In genomic region chr9:114076237-114077161, GRCh38 we compare ENCODE assay signal across 21 cellular contexts. TPM values are rescaled to one million over a fixed set of nuclear protein-coding genes. Genes with fewer than 3 reads are reported as not detected.
"Had no signal": no experiment of that assay in that cellular context is flagged by ENCODE, and none has a peak within 500 bp of the region (broad histone marks: within the 10 kb centered on the region; RNA-seq: fewer than 3 reads in every experiment).

No MANE protein-coding gene starts in this region.

- H3K36me3 Mint-ChIP-seq: natural killer cell treated with Interleukin-12 subunit alpha and Interleukin-12 subunit beta and Interleukin-15 and Interleukin-18, amount 100 ng/mL, for 72 hours had no signal

- H3K4me3 Mint-ChIP-seq: natural killer cell treated with Interleukin-12 subunit alpha and Interleukin-12 subunit beta and Interleukin-15 and Interleukin-18, amount 100 ng/mL, for 72 hours had no signal

- H3K9me3 Mint-ChIP-seq: activated T-helper 2 cell treated with anti-CD3 and anti-CD28 coated beads, Interferon-gamma antibody, Interleukin-2, Interleukin-4, amounts not matched to agents 10 μg/mL and 5 μg/mL and 100 μg/mL, durations not matched to agents 14 hours and 24 hours and 36 hours; natural killer cell treated with Interleukin-12 subunit alpha and Interleukin-12 subunit beta and Interleukin-15 and Interleukin-18, amount 100 ng/mL, for 72 hours had no signal

- H3K4me2 ChIP-seq: hepatocyte had no signal

- DNase-seq: activated CD4-positive, alpha-beta T cell treated with anti-CD3 and anti-CD28 coated beads, Interleukin-2, amount 50 U/mL, for 48 hours; activated naive CD4-positive, alpha-beta T cell treated with anti-CD3 and anti-CD28 coated beads, Interleukin-2, amount 50 U/mL, for 16 hours; activated T-cell treated with anti-CD3 and anti-CD28 coated beads, Interleukin-2, amount 50 U/mL, for 1 hour; esophagus squamous epithelium; left ventricle myocardium superior; nucleus accumbens; stimulated activated CD4-positive, alpha-beta T cell treated with anti-CD3 and anti-CD28 coated beads, Interleukin-1b, Interleukin-23, amount 100 ng/mL, for 48 hours had no signal

- H3K36me3 ChIP-seq: esophagus squamous epithelium, prostate gland, thoracic aorta had no signal

- H3K27ac Mint-ChIP-seq: activated T-helper 2 cell treated with anti-CD3 and anti-CD28 coated beads, Interferon-gamma antibody, Interleukin-2, Interleukin-4, amounts not matched to agents 10 μg/mL and 5 μg/mL and 100 μg/mL, durations not matched to agents 14 hours and 24 hours and 36 hours; natural killer cell treated with Interleukin-12 subunit alpha and Interleukin-12 subunit beta and Interleukin-15 and Interleukin-18, amount 100 ng/mL, for 72 hours had no signal

- H3K9me3 ChIP-seq: esophagus squamous epithelium, prostate gland, thoracic aorta had no signal

- H3K27me3 ChIP-seq: hepatocyte had no signal

- H3K27ac ChIP-seq: esophagus squamous epithelium, hepatocyte, prostate gland, thoracic aorta had no signal

- ATAC-seq: left ventricle myocardium superior; natural killer cell treated with Interleukin-12 subunit alpha and Interleukin-12 subunit beta and Interleukin-15 and Interleukin-18, amount 100 ng/mL, for 72 hours; sciatic nerve had no signal

- H3K4me3 ChIP-seq: esophagus squamous epithelium, hepatocyte, prostate gland, thoracic aorta had no signal

- FAIRE-seq: colon, endothelial cell of umbilical vein had no signal

RNA-seq across cellular contexts. Expression of gene AMBP, which starts 1.6 kb away (rescaled TPM):
- total RNA-seq: activated T-helper 2 cell treated with anti-CD3 and anti-CD28 coated beads, Interferon-gamma antibody, Interleukin-2, Interleukin-4, amounts not matched to agents 10 μg/mL and 5 μg/mL and 100 μg/mL, durations not matched to agents 14 hours and 24 hours and 36 hours; cardiac septum; endothelial cell of umbilical vein; fibroblast of villous mesenchyme; glomerular endothelial cell; kidney epithelial cell; left ventricle myocardium superior; mesenteric fat pad; natural killer cell treated with Interleukin-12 subunit alpha and Interleukin-12 subunit beta and Interleukin-15 and Interleukin-18, amount 100 ng/mL, for 72 hours; sciatic nerve; thoracic aorta; urinary bladder had no signal
- polyA plus RNA-seq: endothelial cell of umbilical vein had no signal

RNA-seq across cellular contexts. Expression of gene KIF12, which starts 22.6 kb away (rescaled TPM):
- total RNA-seq: activated T-helper 2 cell treated with anti-CD3 and anti-CD28 coated beads, Interferon-gamma antibody, Interleukin-2, Interleukin-4, amounts not matched to agents 10 μg/mL and 5 μg/mL and 100 μg/mL, durations not matched to agents 14 hours and 24 hours and 36 hours; cardiac septum; fibroblast of villous mesenchyme; left ventricle myocardium superior; natural killer cell treated with Interleukin-12 subunit alpha and Interleukin-12 subunit beta and Interleukin-15 and Interleukin-18, amount 100 ng/mL, for 72 hours; thoracic aorta had no signal
